ENCODE assay signal across 24 cellular contexts in genomic region chr5:132504746-132505145, GRCh38. TPM values are rescaled to one million over a fixed set of nuclear protein-coding genes. Genes with fewer than 3 reads are reported as not detected.
"Had no signal": no experiment of that assay in that cellular context is flagged by ENCODE, and none has a peak within 500 bp of the region (broad histone marks: within the 10 kb centered on the region; RNA-seq: fewer than 3 reads in every experiment).

No MANE protein-coding gene starts in this region.

- ATAC-seq: activated CD8-positive, alpha-beta T cell treated with anti-CD3 and anti-CD28 coated beads, Interleukin-2, amount 10 ng/mL, durations not matched to agents 7 days and 5 days; activated naive CD8-positive, alpha-beta T cell treated with anti-CD3 and anti-CD28 coated beads, Interleukin-2, amount 50 U/mL, for 24 hours; left ventricle myocardium superior had no signal

- H3K27ac ChIP-seq: cardiac muscle cell, epithelial cell of prostate, spleen had no signal

- H3K4me3 ChIP-seq: cardiac muscle cell, spleen had no signal

- H3K4me3 Mint-ChIP-seq: activated CD8-positive, alpha-beta T cell treated with anti-CD3 and anti-CD28 coated beads, Interleukin-2, amount 10 ng/mL, durations not matched to agents 7 days and 5 days; activated naive CD8-positive, alpha-beta T cell treated with anti-CD3 and anti-CD28 coated beads, Interleukin-2, amount 50 U/mL, for 24 hours; memory B cell; naive B cell had no signal

- H3K27me3 ChIP-seq: cardiac muscle cell, spleen had no signal

- DNase-seq: activated CD4-positive, alpha-beta T cell treated with anti-CD3 and anti-CD28 coated beads for 48 hours; activated CD8-positive, alpha-beta T cell treated with anti-CD3 and anti-CD28 coated beads, Interleukin-2, amount 10 ng/mL, durations not matched to agents 7 days and 5 days; activated gamma-delta T cell; activated naive CD4-positive, alpha-beta T cell treated with anti-CD3 and anti-CD28 coated beads, Interleukin-2, amount 50 U/mL, for 16 hours; activated naive CD8-positive, alpha-beta T cell treated with anti-CD3 and anti-CD28 coated beads, Interleukin-2, amount 50 U/mL, for 24 hours; glutamatergic neuron; hippocampal formation; left ventricle myocardium superior; naive B cell; nucleus accumbens; spleen; stimulated activated CD4-positive, alpha-beta T cell treated with anti-CD3 and anti-CD28 coated beads, Interleukin-4, amount 100 ng/mL, for 24 hours; stimulated activated naive CD4-positive, alpha-beta T cell treated with Interleukin-2 at 50 U/mL for 16 hours had no signal

- H3K36me3 ChIP-seq: cardiac muscle cell, spleen had no signal

- H3K27ac Mint-ChIP-seq: activated CD8-positive, alpha-beta T cell treated with anti-CD3 and anti-CD28 coated beads, Interleukin-2, amount 10 ng/mL, durations not matched to agents 7 days and 5 days; activated naive CD8-positive, alpha-beta T cell treated with anti-CD3 and anti-CD28 coated beads, Interleukin-2, amount 50 U/mL, for 24 hours; activated T-helper 1 cell treated with anti-CD3 and anti-CD28 coated beads, Interleukin-12 subunit alpha, Interleukin-12 subunit beta, Interleukin-2, Interleukin-4 antibody, amounts not matched to agents 30 ng/mL and 10 ng/mL and 1 ng/mL, durations not matched to agents 14 hours and 24 hours and 36 hours; memory B cell had no signal

- H3K27me3 Mint-ChIP-seq: memory B cell had no signal

- H3K36me3 Mint-ChIP-seq: memory B cell, naive B cell had no signal

- H3K9me3 ChIP-seq: spleen had no signal

RNA-seq across cellular contexts. Expression of gene IL5, which starts 38.6 kb away (rescaled TPM):
- total RNA-seq: cardiac muscle cell, cerebellum, fibroblast of villous mesenchyme, left ventricle myocardium superior, mononuclear cell, renal cortical epithelial cell, spleen, subcutaneous adipose tissue, urinary bladder had no signal
- polyA plus RNA-seq: cardiac muscle cell, neural cell, spleen, urinary bladder had no signal
